Comparison of ENCODE assay signal across 1 cellular context in genomic region chr16:18950469-18951185, GRCh38.
TF ChIP-seq lines count a peak whose summit lies in the region.

No MANE protein-coding gene starts in this region.

TF ChIP-seq in HepG2, 621 proteins besides CTCF, POLR2A, EP300 and RAD21:
- no peak for TF ChIP-seq NR0B2 (CRISPR knock-in tag; IDR thresholded peaks at IDR 0.05)
- TF ChIP-seq MAFK (conservative IDR thresholded peaks at IDR 0.05 in 1 of 2, IDR thresholded peaks at IDR 0.05 in 1 of 2; ENCODE audit: low read length in 2 of 2): peak; percentile 56 to 69
- TF ChIP-seq FOSL1 (CRISPR knock-in tag; IDR thresholded peaks at IDR 0.05; ENCODE audit: borderline replicate concordance): no peak
- no peak for TF ChIP-seq ATF3 (CRISPR knock-in tag; IDR thresholded peaks at IDR 0.05)
- no peak for TF ChIP-seq RXRB (CRISPR knock-in tag; IDR thresholded peaks at IDR 0.05; ENCODE audit: borderline replicate concordance)
- peak; percentile 43 for TF ChIP-seq TEAD3 (CRISPR knock-in tag; optimal IDR thresholded peaks at IDR 0.05; ENCODE audit: borderline replicate concordance)
- TF ChIP-seq ZNF737 (CRISPR knock-in tag; IDR thresholded peaks at IDR 0.05; ENCODE audit: borderline replicate concordance): no peak
- no peak for TF ChIP-seq USF2 (IDR thresholded peaks at IDR 0.05; ENCODE audit: low read depth, low read length)
- no peak for TF ChIP-seq USF2 (CRISPR knock-in tag; IDR thresholded peaks at IDR 0.05; ENCODE audit: borderline replicate concordance)
- TF ChIP-seq ZNF460 (CRISPR knock-in tag; IDR thresholded peaks at IDR 0.05; ENCODE audit: borderline replicate concordance): peak; percentile 65; the same call in 1 of the 2 replicates
- TF ChIP-seq MAFF (IDR thresholded peaks at IDR 0.05; ENCODE audit: low read depth, low read length): peak; percentile 67
- no peak for TF ChIP-seq ZSCAN9 (CRISPR knock-in tag; IDR thresholded peaks at IDR 0.05; ENCODE audit: borderline replicate concordance)
- TF ChIP-seq SIX1 (CRISPR knock-in tag; IDR thresholded peaks at IDR 0.05; ENCODE audit: borderline replicate concordance): no peak
- no peak for TF ChIP-seq ZNF530 (CRISPR knock-in tag; IDR thresholded peaks at IDR 0.05; ENCODE audit: low read depth)
- no peak for TF ChIP-seq ONECUT2 (CRISPR knock-in tag; IDR thresholded peaks at IDR 0.05)
- no peak for TF ChIP-seq ZNF296 (CRISPR knock-in tag; conservative IDR thresholded peaks at IDR 0.05)
- TF ChIP-seq MXD1 (CRISPR knock-in tag; IDR thresholded peaks at IDR 0.05): no peak
- TF ChIP-seq ZFP1 (CRISPR knock-in tag; IDR thresholded peaks at IDR 0.05): no peak
